Comparison of ENCODE assay signal across 2 cellular contexts in the genomic region with DNA sequence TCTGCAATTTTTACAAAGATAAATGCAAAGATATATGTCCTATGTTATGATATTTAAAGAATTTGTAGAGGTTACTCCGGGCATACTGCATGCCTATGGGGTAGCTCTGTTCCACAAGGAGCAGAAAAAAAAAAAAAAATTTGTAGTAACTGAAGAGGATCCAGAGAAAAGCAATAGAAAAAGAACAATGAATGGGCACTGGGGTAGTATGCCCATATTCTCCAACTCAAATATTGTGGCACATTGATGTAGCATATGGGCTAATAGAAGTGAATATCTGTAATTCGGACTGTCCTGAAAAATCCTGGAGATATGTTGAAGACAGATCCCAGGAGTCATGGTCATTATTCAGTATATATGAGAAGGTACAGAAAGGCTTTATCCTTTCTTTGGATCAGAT.
TF ChIP-seq lines count a peak whose summit lies in the region.

No MANE protein-coding gene starts in this region.

TF ChIP-seq in HCT116, 20 proteins besides CTCF, POLR2A, EP300 and RAD21:
- TF ChIP-seq YY1 (IDR thresholded peaks at IDR 0.05; ENCODE audit: extremely low read depth, insufficient replicate concordance, low read depth, low read length): no peak
- TF ChIP-seq, protein P1, sequence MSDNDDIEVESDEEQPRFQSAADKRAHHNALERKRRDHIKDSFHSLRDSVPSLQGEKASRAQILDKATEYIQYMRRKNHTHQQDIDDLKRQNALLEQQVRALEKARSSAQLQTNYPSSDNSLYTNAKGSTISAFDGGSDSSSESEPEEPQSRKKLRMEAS (IDR thresholded peaks at IDR 0.05): no peak
- no peak for TF ChIP-seq EZH2phosphoT487 (IDR thresholded peaks at IDR 0.05; ENCODE audit: borderline replicate concordance)
- no peak for TF ChIP-seq JUND (IDR thresholded peaks at IDR 0.05)

TF ChIP-seq in endothelial cell of umbilical vein, 7 proteins besides CTCF, POLR2A, EP300 and RAD21:
- TF ChIP-seq FOS (IDR thresholded peaks at IDR 0.05; ENCODE audit: borderline replicate concordance, insufficient read depth, low read length): no peak
- TF ChIP-seq POLR2AphosphoS5 (IDR thresholded peaks at IDR 0.05; ENCODE audit: insufficient read depth, low read depth, low read length): no peak
- TF ChIP-seq JUN (IDR thresholded peaks at IDR 0.05; ENCODE audit: borderline replicate concordance, insufficient read depth, insufficient read length, low read depth): no peak
- TF ChIP-seq GATA2 (IDR thresholded peaks at IDR 0.05; ENCODE audit: insufficient read depth, insufficient read length, low read depth, low read length): no peak
- TF ChIP-seq EZH2 (IDR thresholded peaks at IDR 0.05; ENCODE audit: borderline replicate concordance, low read depth, low read length, severe bottlenecking): no peak
- TF ChIP-seq, protein P1 (IDR thresholded peaks at IDR 0.05; ENCODE audit: insufficient read depth, insufficient read length): no peak
- TF ChIP-seq MYC (IDR thresholded peaks at IDR 0.05; ENCODE audit: low read depth, low read length): no peak
TF ChIP-seq in endothelial cell of umbilical vein: peak in this region for 0.
